ENCODE assay signal across 14 cellular contexts in the genomic region with DNA sequence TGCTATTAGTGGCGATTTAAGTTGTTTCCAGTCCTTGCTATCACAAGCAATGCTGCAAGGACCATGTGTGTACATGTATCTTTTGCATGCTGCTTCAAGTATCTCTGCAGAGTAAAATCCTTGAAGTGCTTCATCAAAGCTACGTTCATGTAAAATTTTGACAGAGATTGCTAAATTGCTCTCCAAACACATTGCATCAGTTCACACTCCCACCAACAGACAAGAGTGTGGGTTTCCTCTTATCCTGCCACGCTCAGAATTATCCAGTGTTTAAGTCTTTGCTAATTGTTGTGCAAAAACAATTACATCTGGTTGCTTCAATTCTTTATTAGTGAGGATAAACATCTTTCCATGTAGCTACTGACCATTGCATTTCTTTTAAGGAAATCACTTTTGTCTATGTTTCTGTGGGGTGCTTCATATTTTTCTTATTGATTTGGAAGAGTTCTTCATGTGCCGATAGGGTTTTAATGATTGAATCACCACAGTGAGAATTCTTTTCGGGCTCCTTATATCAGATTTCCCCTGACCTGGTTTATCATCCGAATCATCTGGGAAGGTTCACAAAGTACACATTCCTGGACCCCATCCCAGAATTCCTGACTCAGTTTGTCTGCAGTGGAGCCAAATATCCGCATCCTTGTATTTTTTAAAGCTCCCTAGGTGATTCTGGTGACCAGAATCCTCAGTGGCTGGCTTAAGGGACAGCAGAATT.
"Had no signal": no experiment of that assay in that cellular context is flagged by ENCODE, and none has a peak within 500 bp of the region (broad histone marks: within the 10 kb centered on the region; RNA-seq: fewer than 3 reads in every experiment).

No MANE protein-coding gene starts in this region.

- ATAC-seq: effector memory CD8-positive, alpha-beta T cell; pancreas; stimulated activated naive CD8-positive, alpha-beta T cell treated with anti-CD3 and anti-CD28 coated beads, Interleukin-15, amount 100 ng/mL, for 72 hours had no signal

- H3K27me3 ChIP-seq: hepatocyte, pancreas, testis had no signal

- H3K9me3 Mint-ChIP-seq: dendritic cell treated with granulocyte-macrophage colony-stimulating factor and Interleukin-4, amounts not matched to agents 40 ng/mL and 50 ng/mL, for 4 days; effector memory CD8-positive, alpha-beta T cell; neural crest cell; stimulated activated naive CD8-positive, alpha-beta T cell treated with anti-CD3 and anti-CD28 coated beads, Interleukin-15, amount 100 ng/mL, for 72 hours had no signal

- H3K27ac ChIP-seq: hepatocyte, pancreas, skin epidermis, testis had no signal

- H3K79me2 ChIP-seq: hepatocyte had no signal

- H3K4me2 ChIP-seq: hepatocyte had no signal

- H3K4me1 Mint-ChIP-seq: neural crest cell; stimulated activated naive CD8-positive, alpha-beta T cell treated with anti-CD3 and anti-CD28 coated beads, Interleukin-15, amount 100 ng/mL, for 72 hours had no signal

- H3K27ac Mint-ChIP-seq: activated naive CD8-positive, alpha-beta T cell; dendritic cell treated with granulocyte-macrophage colony-stimulating factor and Interleukin-4, amounts not matched to agents 40 ng/mL and 50 ng/mL, for 4 days; effector memory CD8-positive, alpha-beta T cell; stimulated activated naive CD8-positive, alpha-beta T cell treated with anti-CD3 and anti-CD28 coated beads, Interleukin-15, amount 100 ng/mL, for 72 hours had no signal

- H3K27me3 Mint-ChIP-seq: dendritic cell treated with granulocyte-macrophage colony-stimulating factor and Interleukin-4, amounts not matched to agents 40 ng/mL and 50 ng/mL, for 4 days had no signal

- H3K9me3 ChIP-seq: pancreas, testis had no signal

- H2AFZ ChIP-seq: hepatocyte had no signal

- H3K36me3 Mint-ChIP-seq: activated naive CD8-positive, alpha-beta T cell had no signal

- H3K36me3 ChIP-seq: pancreas had no signal

- DNase-seq: activated T-cell treated with anti-CD3 and anti-CD28 coated beads, Interleukin-2, amount 50 U/mL, for 1 hour; cerebellar nuclear complex; effector memory CD8-positive, alpha-beta T cell; kidney; mesendoderm; pancreas; stimulated activated CD4-positive, alpha-beta T cell treated with anti-CD3 and anti-CD28 coated beads, Interleukin-4, amount 100 ng/mL, for 4 hours; stimulated activated naive CD8-positive, alpha-beta T cell treated with anti-CD3 and anti-CD28 coated beads, Interleukin-15, amount 100 ng/mL, for 72 hours; testis had no signal

- H3K4me3 ChIP-seq: hepatocyte, pancreas, skin epidermis, testis had no signal

- H3K4me3 Mint-ChIP-seq: activated naive CD8-positive, alpha-beta T cell; dendritic cell treated with granulocyte-macrophage colony-stimulating factor and Interleukin-4, amounts not matched to agents 40 ng/mL and 50 ng/mL, for 4 days; effector memory CD8-positive, alpha-beta T cell; neural crest cell; stimulated activated naive CD8-positive, alpha-beta T cell treated with anti-CD3 and anti-CD28 coated beads, Interleukin-15, amount 100 ng/mL, for 72 hours had no signal

- H3K4me1 ChIP-seq: pancreas, testis had no signal
